ENCODE assay signal across 16 cellular contexts in the genomic region with DNA sequence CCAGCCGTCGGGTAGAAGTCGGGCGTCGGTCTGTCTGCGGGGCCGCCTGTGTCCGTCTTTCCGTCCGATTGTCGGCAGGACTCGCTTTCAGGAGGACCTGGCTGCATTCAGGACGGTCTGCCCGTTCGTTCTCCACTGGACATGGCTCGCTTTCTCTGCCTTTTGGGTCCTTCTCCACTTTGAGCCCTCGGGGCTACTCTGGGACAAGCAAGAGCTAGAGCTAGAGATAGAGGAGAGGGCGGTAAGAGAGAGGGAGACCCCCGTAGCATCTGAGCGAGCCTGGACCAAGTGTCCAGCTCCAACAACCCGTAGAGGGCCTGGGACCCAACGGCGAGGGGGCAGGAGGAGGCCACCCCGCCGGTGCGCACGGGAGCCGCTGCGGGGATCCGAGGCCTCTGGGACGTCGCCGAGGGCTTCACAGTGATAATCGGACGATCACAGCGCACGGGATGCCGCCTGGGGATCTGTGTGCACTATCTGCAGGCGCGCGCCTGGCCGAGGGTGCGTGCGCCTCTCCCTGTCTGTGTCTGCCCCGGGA. TPM values are rescaled to one million over a fixed set of nuclear protein-coding genes. Genes with fewer than 3 reads are reported as not detected.
DNase-seq lines count a peak whose midpoint lies in the region; ATAC-seq, FAIRE-seq and TF ChIP-seq lines count a peak whose summit lies in the region.
"Had no signal": no experiment of that assay in that cellular context is flagged by ENCODE, and none has a peak within 500 bp of the region (broad histone marks: within the 10 kb centered on the region; RNA-seq: fewer than 3 reads in every experiment).

No MANE protein-coding gene starts in this region.

- 9% methylated on average over 45 of the region's 45 CpGs for WGBS in right cardiac atrium
- 12% methylated on average over 39 of the region's 45 CpGs for WGBS in smooth muscle cell (ENCODE audit: low lambda C conversion rate)

- H3F3A ChIP-seq in smooth muscle cell (ENCODE audit: low read depth) = peaks cover 13% of the 10 kb centered on the region
- no peaks in the 10 kb centered on the region for H3F3A ChIP-seq in PC-9 (ENCODE audit: insufficient read depth, low read depth)

- H3K9me3 ChIP-seq in T-helper 17 cell (ENCODE audit: control insufficient read depth, low read length, poor library complexity, severe bottlenecking) = no peaks in the 10 kb centered on the region
- no peaks in the 10 kb centered on the region for H3K9me3 ChIP-seq in right cardiac atrium (ENCODE audit: control insufficient read depth, low read length)
- no peaks in the 10 kb centered on the region for H3K9me3 ChIP-seq in smooth muscle cell (replicated peaks; ENCODE audit: low read depth)
- H3K9me3 ChIP-seq in PC-9 (ENCODE audit: insufficient read depth, low read depth) = no peaks in the 10 kb centered on the region

- H3K4me3 ChIP-seq in right cardiac atrium (ENCODE audit: low read length) (peak overlapping the region; percentile 17), smooth muscle cell (peak overlapping the region; percentile 63), PC-9 (no peak overlapping the region)
- H3K4me3 ChIP-seq: GM12878 had no signal

- peak overlapping the region; percentile 46 for H3K4me3 Mint-ChIP-seq in activated CD8-positive, alpha-beta T cell treated with anti-CD3 and anti-CD28 coated beads for 36 hours
- no peak overlapping the region for H3K4me3 Mint-ChIP-seq in activated CD8-positive, alpha-beta T cell treated with anti-CD3 and anti-CD28 coated beads, Interleukin-2, amount 10 ng/mL, durations not matched to agents 7 days and 5 days
- peak overlapping the region; percentile 77 for H3K4me3 Mint-ChIP-seq in T-helper 17 cell

- H3K27me3 Mint-ChIP-seq in activated CD8-positive, alpha-beta T cell treated with anti-CD3 and anti-CD28 coated beads for 36 hours = peaks cover 79% of the 10 kb centered on the region
- H3K27me3 Mint-ChIP-seq in activated CD8-positive, alpha-beta T cell treated with anti-CD3 and anti-CD28 coated beads, Interleukin-2, amount 10 ng/mL, durations not matched to agents 7 days and 5 days (ENCODE audit: low read depth) = peaks cover 78% of the 10 kb centered on the region
- H3K27me3 Mint-ChIP-seq in T-helper 17 cell = peaks cover 87% of the 10 kb centered on the region

- H4K20me1 ChIP-seq in smooth muscle cell (ENCODE audit: low read depth) = no peaks in the 10 kb centered on the region
- no peaks in the 10 kb centered on the region for H4K20me1 ChIP-seq in PC-9 (ENCODE audit: insufficient read depth)

- ATAC-seq in activated CD8-positive, alpha-beta T cell treated with anti-CD3 and anti-CD28 coated beads for 36 hours = peak; percentile 34
- ATAC-seq in activated CD8-positive, alpha-beta T cell treated with anti-CD3 and anti-CD28 coated beads, Interleukin-2, amount 10 ng/mL, durations not matched to agents 7 days and 5 days = no peak
- ATAC-seq in T-helper 17 cell = no peak
- ATAC-seq in right cardiac atrium = no peak
- ATAC-seq: activated CD4-positive, CD25-positive, alpha-beta regulatory T cell treated with anti-CD3 and anti-CD28 coated beads, Interleukin-2, amount 50 U/mL, for 24 hours; GM12878; HCT116 had no signal

- TF ChIP-seq CTCF in activated CD8-positive, alpha-beta T cell treated with anti-CD3 and anti-CD28 coated beads for 36 hours (IDR thresholded peaks at IDR 0.05) = no peak
- TF ChIP-seq CTCF in smooth muscle cell (IDR thresholded peaks at IDR 0.05; ENCODE audit: borderline replicate concordance, insufficient read depth, poor library complexity, severe bottlenecking) = no peak
- no peak for TF ChIP-seq CTCF in PC-9 (conservative IDR thresholded peaks at IDR 0.05)

- no peaks in the 10 kb centered on the region for H3K9me3 Mint-ChIP-seq in activated CD8-positive, alpha-beta T cell treated with anti-CD3 and anti-CD28 coated beads for 36 hours
- H3K9me3 Mint-ChIP-seq in activated CD8-positive, alpha-beta T cell treated with anti-CD3 and anti-CD28 coated beads, Interleukin-2, amount 10 ng/mL, durations not matched to agents 7 days and 5 days (ENCODE audit: insufficient read depth) = no peaks in the 10 kb centered on the region

- peaks cover 30% of the 10 kb centered on the region for H3K4me1 Mint-ChIP-seq in activated CD8-positive, alpha-beta T cell treated with anti-CD3 and anti-CD28 coated beads for 36 hours (ENCODE audit: low read depth)
- peaks cover 20% of the 10 kb centered on the region for H3K4me1 Mint-ChIP-seq in activated CD8-positive, alpha-beta T cell treated with anti-CD3 and anti-CD28 coated beads, Interleukin-2, amount 10 ng/mL, durations not matched to agents 7 days and 5 days (ENCODE audit: low read depth)
- peaks cover 33% of the 10 kb centered on the region for H3K4me1 Mint-ChIP-seq in T-helper 17 cell

- H3K4me1 ChIP-seq in right cardiac atrium (ENCODE audit: control insufficient read depth, insufficient read depth, low read length) (no peaks in the 10 kb centered on the region), smooth muscle cell (ENCODE audit: low read depth) (peaks cover 28% of the 10 kb centered on the region), PC-9 (replicated peaks; ENCODE audit: insufficient read depth) (no peaks in the 10 kb centered on the region)

- H3K36me3 ChIP-seq in smooth muscle cell (ENCODE audit: low read depth) (no peaks in the 10 kb centered on the region), PC-9 (ENCODE audit: low read depth) (no peaks in the 10 kb centered on the region)

- peaks cover 91% of the 10 kb centered on the region for H3K79me2 ChIP-seq in smooth muscle cell (ENCODE audit: low read depth)
- no peaks in the 10 kb centered on the region for H3K79me2 ChIP-seq in PC-9 (ENCODE audit: low read depth)

- no peak overlapping the region for H3K9ac ChIP-seq in smooth muscle cell (ENCODE audit: low read depth)

- H3K27ac ChIP-seq in right cardiac atrium (ENCODE audit: low read length) (no peak overlapping the region), smooth muscle cell (ENCODE audit: low read depth) (no peak overlapping the region), PC-9 (no peak overlapping the region)

- H3K4me2 ChIP-seq in smooth muscle cell = peak overlapping the region; percentile 91
- H3K4me2 ChIP-seq in PC-9 = no peak overlapping the region

- CTCF ChIA-PET in activated CD8-positive, alpha-beta T cell treated with anti-CD3 and anti-CD28 coated beads for 36 hours (lab: Charles Lee) = interaction anchor here (0.6 kb wide), 1 partner anchor 17 kb away, joined by 3 read pairs; no protein-coding TSS in a partner anchor
- CTCF ChIA-PET in activated CD8-positive, alpha-beta T cell treated with anti-CD3 and anti-CD28 coated beads, Interleukin-2, amount 10 ng/mL, durations not matched to agents 7 days and 5 days (lab: Charles Lee) = interaction anchor here (1.1 kb wide), 1 partner anchor 44 kb away, joined by 3 read pairs; no protein-coding TSS in a partner anchor
- CTCF ChIA-PET in PC-9 (lab: Charles Lee) = no interaction called here

- intact Hi-C loops in activated CD8-positive, alpha-beta T cell treated with anti-CD3 and anti-CD28 coated beads for 36 hours (cut with micrococcal nuclease) = no loop called here
- intact Hi-C loops in right cardiac atrium (cut with DNase I) = no loop called here
- intact Hi-C loops in PC-9 (cut with micrococcal nuclease; ENCODE audit: unreplicated experiment) = no loop called here

- H3K9me2 ChIP-seq in PC-9 (ENCODE audit: insufficient read depth) = no peaks in the 10 kb centered on the region

- peak; percentile 27 for DNase-seq in activated CD8-positive, alpha-beta T cell treated with anti-CD3 and anti-CD28 coated beads for 36 hours
- no peak for DNase-seq in activated CD8-positive, alpha-beta T cell treated with anti-CD3 and anti-CD28 coated beads, Interleukin-2, amount 10 ng/mL, durations not matched to agents 7 days and 5 days
- DNase-seq in T-helper 17 cell (no peak), right cardiac atrium (no peak), smooth muscle cell (lab: John Stamatoyannopoulos, UW; ENCODE audit: unreplicated experiment) (no peak), GM19239 (ENCODE audit: insufficient read length, low spot score) (no peak), SW 1271 (lab: John Stamatoyannopoulos, UW) (no peak), PC-9 (no peak)
- DNase-seq: ACHN; activated naive CD4-positive, alpha-beta T cell; dermis blood vessel endothelial cell; NCI-H748 treated with DMSO at 0.1 percent for 48 hours had no signal

- H3K27ac Mint-ChIP-seq in activated CD8-positive, alpha-beta T cell treated with anti-CD3 and anti-CD28 coated beads for 36 hours = no peak overlapping the region
- H3K27ac Mint-ChIP-seq in activated CD8-positive, alpha-beta T cell treated with anti-CD3 and anti-CD28 coated beads, Interleukin-2, amount 10 ng/mL, durations not matched to agents 7 days and 5 days = no peak overlapping the region
- no peak overlapping the region for H3K27ac Mint-ChIP-seq in T-helper 17 cell

- no TSS peak for BruUV-seq in PC-9 (replicated peaks; lab: Mats Ljungman, UMichigan)

- no peaks in the 10 kb centered on the region for H3K36me3 Mint-ChIP-seq in activated CD8-positive, alpha-beta T cell treated with anti-CD3 and anti-CD28 coated beads for 36 hours (ENCODE audit: low read depth)
- peaks cover 1% of the 10 kb centered on the region for H3K36me3 Mint-ChIP-seq in activated CD8-positive, alpha-beta T cell treated with anti-CD3 and anti-CD28 coated beads, Interleukin-2, amount 10 ng/mL, durations not matched to agents 7 days and 5 days (ENCODE audit: low read depth)
- peaks cover 18% of the 10 kb centered on the region for H3K36me3 Mint-ChIP-seq in T-helper 17 cell (ENCODE audit: low read depth)

- POLR2A ChIA-PET in activated CD8-positive, alpha-beta T cell treated with anti-CD3 and anti-CD28 coated beads for 36 hours (lab: Charles Lee) = no interaction called here
- POLR2A ChIA-PET in activated CD8-positive, alpha-beta T cell treated with anti-CD3 and anti-CD28 coated beads, Interleukin-2, amount 10 ng/mL, durations not matched to agents 7 days and 5 days (lab: Charles Lee) = no interaction called here
- POLR2A ChIA-PET in PC-9 (lab: Charles Lee; ENCODE audit: unreplicated experiment) = no interaction called here

- H2AFZ ChIP-seq in smooth muscle cell (ENCODE audit: low read depth) (peak overlapping the region; percentile 26), PC-9 (no peak overlapping the region)

- H3K27me3 ChIP-seq in right cardiac atrium (ENCODE audit: control insufficient read depth, insufficient read depth) = no peaks in the 10 kb centered on the region
- peaks cover 6% of the 10 kb centered on the region for H3K27me3 ChIP-seq in smooth muscle cell (ENCODE audit: low read depth)
- H3K27me3 ChIP-seq in PC-9 (ENCODE audit: insufficient read depth, low read depth) = no peaks in the 10 kb centered on the region

- no peak for FAIRE-seq in GM19239 (lab: Jason Lieb, UNC)
- FAIRE-seq: GM12878 had no signal

RNA-seq across cellular contexts. Expression of gene TBX4, which starts 4.5 kb away (rescaled TPM):
- not detected for total RNA-seq in activated CD8-positive, alpha-beta T cell treated with anti-CD3 and anti-CD28 coated beads for 36 hours
- not detected for total RNA-seq in activated CD8-positive, alpha-beta T cell treated with anti-CD3 and anti-CD28 coated beads, Interleukin-2, amount 10 ng/mL, durations not matched to agents 7 days and 5 days
- total RNA-seq in T-helper 17 cell = not detected
- not detected for total RNA-seq in right cardiac atrium
- 0.11 TPM for polyA plus RNA-seq in right cardiac atrium
- 14.1 and 15.4 TPM in 2 replicates for total RNA-seq in smooth muscle cell
- 14.6 and 22.7 TPM in 2 replicates for polyA plus RNA-seq in smooth muscle cell
- total RNA-seq in PC-9 (2021) = 0.88 TPM in 1 of 2 replicates, not detected in the other
- total RNA-seq: dermis blood vessel endothelial cell, GM12878, lung microvascular endothelial cell had no signal

RNA-seq across cellular contexts. Expression of gene TBX2, which starts 57.1 kb away (rescaled TPM):
- total RNA-seq in activated CD8-positive, alpha-beta T cell treated with anti-CD3 and anti-CD28 coated beads for 36 hours = not detected
- total RNA-seq in activated CD8-positive, alpha-beta T cell treated with anti-CD3 and anti-CD28 coated beads, Interleukin-2, amount 10 ng/mL, durations not matched to agents 7 days and 5 days = not detected
- total RNA-seq in T-helper 17 cell (under 1 TPM in 1 of 2 donors, not detected in 1; 0.50 TPM), right cardiac atrium (10 to 100 TPM in 2 of 4 donors, 1 to 10 TPM in 2; 5.9 to 12.4 (median 8.1) TPM), smooth muscle cell (40.0 and 46.7 TPM in 2 replicates), PC-9 (2021) (0.44 and 0.60 TPM in 2 replicates)
- polyA plus RNA-seq in right cardiac atrium (9.5 TPM), smooth muscle cell (96.5 and 146 TPM in 2 replicates)
- polyA plus RNA-seq: GM12878 had no signal
